Comparison of ENCODE assay signal across 18 cellular contexts in the genomic region with DNA sequence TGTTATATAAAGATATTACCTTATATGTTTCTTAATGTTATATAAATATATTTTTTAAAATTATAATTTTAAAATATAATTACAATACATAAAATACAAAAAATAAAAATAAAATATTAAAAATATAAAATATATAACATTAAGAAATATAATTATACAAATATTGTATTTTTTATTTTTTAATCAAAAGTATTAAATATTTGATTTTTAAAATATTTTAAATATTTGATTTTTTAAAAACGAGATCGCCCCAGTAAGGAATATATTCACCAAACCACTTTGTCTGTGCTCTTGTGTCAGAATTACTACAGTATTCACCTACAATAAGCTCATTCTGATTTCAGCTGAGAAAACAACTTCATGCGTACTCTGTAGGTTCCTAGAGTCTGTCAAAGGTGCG.
"Had no signal": no experiment of that assay in that cellular context is flagged by ENCODE, and none has a peak within 500 bp of the region (broad histone marks: within the 10 kb centered on the region; RNA-seq: fewer than 3 reads in every experiment).

No MANE protein-coding gene starts in this region.

- H3K27me3 ChIP-seq: left lung, right atrium auricular region, right lobe of liver, tibial nerve, uterus had no signal

- H3K9me3 ChIP-seq: left lung, lower lobe of right lung, right atrium auricular region, right lobe of liver, uterus had no signal

- H3K4me3 ChIP-seq: left lung, lower lobe of right lung, right atrium auricular region, right lobe of liver, tibial nerve, uterus had no signal

- H3K27ac ChIP-seq: left lung, lower lobe of right lung, parathyroid adenoma, right atrium auricular region, right lobe of liver, tibial nerve, uterus had no signal

- H3K4me1 ChIP-seq: left lung, lower lobe of right lung, parathyroid adenoma, right lobe of liver, uterus had no signal

- FAIRE-seq: keratinocyte had no signal

- H3K9ac ChIP-seq: parathyroid adenoma had no signal

- DNase-seq: hippocampal formation; left colon; left lung; lower lobe of right lung; mammary epithelial cell; mesenchymal stem cell; naive thymus-derived CD8-positive, alpha-beta T cell; nucleus accumbens; right lobe of liver; stimulated activated CD4-positive, alpha-beta T cell treated with anti-CD3 and anti-CD28 coated beads, Interleukin-12 subunit alpha, Interleukin-12 subunit beta, amount 100 ng/mL, for 4 hours; stimulated activated CD4-positive, alpha-beta T cell treated with anti-CD3 and anti-CD28 coated beads, Interleukin-15, amount 100 ng/mL, for 24 hours; stimulated activated CD4-positive, alpha-beta T cell treated with anti-CD3 and anti-CD28 coated beads, Interleukin-4, amount 100 ng/mL, for 24 hours; stimulated activated naive CD4-positive, alpha-beta T cell; uterus had no signal

- H3K36me3 ChIP-seq: uterus had no signal
